Comparison of ENCODE assay signal across 14 cellular contexts in genomic region chr6:90156861-90157260, GRCh38.
DNase-seq lines count a peak whose midpoint lies in the region; ATAC-seq and TF ChIP-seq lines count a peak whose summit lies in the region.
"Had no signal": no experiment of that assay in that cellular context is flagged by ENCODE, and none has a peak within 500 bp of the region (broad histone marks: within the 10 kb centered on the region; RNA-seq: fewer than 3 reads in every experiment).

No MANE protein-coding gene starts in this region.

- CTCF ChIA-PET in activated naive CD4-positive, alpha-beta T cell treated with anti-CD3 and anti-CD28 coated beads, Interleukin-2, amount 10 ng/mL, durations not matched to agents 7 days and 5 days (lab: Charles Lee) = interaction anchor here (0.9 to 2.1 kb wide), 5 partner anchors 7 to 74 kb away, joined by 3 to 7 read pairs (median 3); no protein-coding TSS in a partner anchor
- CTCF ChIA-PET in SK-N-SH (lab: Yijun Ruan, JAX) = interaction anchor here (1.3 to 2.0 kb wide), 2 partner anchors 31 to 61 kb away, joined by 3 to 5 read pairs; no protein-coding TSS in a partner anchor

- peaks cover 34% of the 10 kb centered on the region for H3K4me1 Mint-ChIP-seq in T-helper 1 cell treated with Interleukin-12 subunit alpha and Interleukin-12 subunit beta and Interleukin-4 antibody, amounts not matched to agents 30 μg/mL and 1 μg/mL, for 36 hours (ENCODE audit: low read depth)
- H3K4me1 Mint-ChIP-seq in activated naive CD4-positive, alpha-beta T cell treated with anti-CD3 and anti-CD28 coated beads, Interleukin-2, amount 10 ng/mL, durations not matched to agents 7 days and 5 days = peaks cover 73% of the 10 kb centered on the region
- peaks cover 49 to 91% (median 81%) of the 10 kb centered on the region in 4 donors for H3K4me1 Mint-ChIP-seq in naive thymus-derived CD8-positive, alpha-beta T cell

- H3K27ac ChIP-seq in SK-N-SH (ENCODE audit: low read depth in 2 of 2, low read length in 1 of 2) = no peak overlapping the region; a peak in 1 of 4 replicates
- no peak overlapping the region for H3K27ac ChIP-seq in left lung
- H3K27ac ChIP-seq: BLaER1, GM23248 had no signal

- no peaks in the 10 kb centered on the region for H3K9me3 Mint-ChIP-seq in T-helper 1 cell treated with Interleukin-12 subunit alpha and Interleukin-12 subunit beta and Interleukin-4 antibody, amounts not matched to agents 30 μg/mL and 1 μg/mL, for 36 hours
- H3K9me3 Mint-ChIP-seq in activated naive CD4-positive, alpha-beta T cell treated with anti-CD3 and anti-CD28 coated beads, Interleukin-2, amount 10 ng/mL, durations not matched to agents 7 days and 5 days = no peaks in the 10 kb centered on the region
- H3K9me3 Mint-ChIP-seq in naive thymus-derived CD8-positive, alpha-beta T cell = no peaks in the 10 kb centered on the region
- H3K9me3 Mint-ChIP-seq: mesothelial cell of epicardium had no signal

- H3F3A ChIP-seq in SK-N-SH (replicated peaks; ENCODE audit: insufficient read depth) = no peaks in the 10 kb centered on the region

- H3K4me3 Mint-ChIP-seq in T-helper 1 cell treated with Interleukin-12 subunit alpha and Interleukin-12 subunit beta and Interleukin-4 antibody, amounts not matched to agents 30 μg/mL and 1 μg/mL, for 36 hours = peak overlapping the region; percentile 15
- H3K4me3 Mint-ChIP-seq in activated naive CD4-positive, alpha-beta T cell treated with anti-CD3 and anti-CD28 coated beads, Interleukin-2, amount 10 ng/mL, durations not matched to agents 7 days and 5 days = peak overlapping the region; percentile 9
- H3K4me3 Mint-ChIP-seq in naive thymus-derived CD8-positive, alpha-beta T cell = peak overlapping the region; percentile 42 to 78 (median 71)
- H3K4me3 Mint-ChIP-seq: mesothelial cell of epicardium had no signal

- peaks cover 2% of the 10 kb centered on the region for H3K36me3 Mint-ChIP-seq in T-helper 1 cell treated with Interleukin-12 subunit alpha and Interleukin-12 subunit beta and Interleukin-4 antibody, amounts not matched to agents 30 μg/mL and 1 μg/mL, for 36 hours (ENCODE audit: low read depth)
- peaks cover 15% of the 10 kb centered on the region for H3K36me3 Mint-ChIP-seq in activated naive CD4-positive, alpha-beta T cell treated with anti-CD3 and anti-CD28 coated beads, Interleukin-2, amount 10 ng/mL, durations not matched to agents 7 days and 5 days
- H3K36me3 Mint-ChIP-seq in naive thymus-derived CD8-positive, alpha-beta T cell = peaks cover 0 to 2% (median 1%) of the 10 kb centered on the region in 3 donors
- H3K36me3 Mint-ChIP-seq: mesothelial cell of epicardium had no signal

- H3K4me3 ChIP-seq in SK-N-SH (ENCODE audit: low read depth in 2 of 2, low read length in 1 of 2) (no peak overlapping the region), left lung (no peak overlapping the region)
- H3K4me3 ChIP-seq: BLaER1, GM23248 had no signal

- no peak overlapping the region for H2AFZ ChIP-seq in SK-N-SH (ENCODE audit: low read depth)
- H2AFZ ChIP-seq: GM23248 had no signal

- H3K4me2 ChIP-seq in SK-N-SH = no peak overlapping the region
- H3K4me2 ChIP-seq: BLaER1 had no signal

- TF ChIP-seq EP300 in SK-N-SH (IDR thresholded peaks at IDR 0.05; ENCODE audit: borderline replicate concordance in 1 of 2, low read depth in 1 of 2, low read length in 1 of 2) = no peak

- no peak for TF ChIP-seq CTCF in SK-N-SH (IDR thresholded peaks at IDR 0.05)
- TF ChIP-seq CTCF in left lung (IDR thresholded peaks at IDR 0.05) = no peak

- no peak for TF ChIP-seq RAD21 in SK-N-SH (IDR thresholded peaks at IDR 0.05; ENCODE audit: low read length)

- DNase-seq in HPDE6-E6E7 (ENCODE audit: extremely low spot score) (peak; percentile 64), RKO (ENCODE audit: low spot score) (no peak), SK-N-SH (no peak), left lung (no peak), NCI-H526 treated with DMSO at 0.1 percent for 48 hours (lab: John Stamatoyannopoulos, UW) (no peak)
- DNase-seq in activated naive CD4-positive, alpha-beta T cell treated with anti-CD3 and anti-CD28 coated beads, Interleukin-2, amount 10 ng/mL, durations not matched to agents 7 days and 5 days = peak; percentile 59
- DNase-seq in naive thymus-derived CD8-positive, alpha-beta T cell = peak in 9 of 10 donors; percentile 28 to 74 (median 53)
- DNase-seq: activated CD8-positive, alpha-beta memory T cell treated with anti-CD3 and anti-CD28 coated beads, Interleukin-2, amount 50 U/mL, for 48 hours; GM23248; OCI-M1 had no signal

- intact Hi-C loops in left lung (cut with DNase I) = no loop called here

- H3K9me3 ChIP-seq in SK-N-SH (no peaks in the 10 kb centered on the region), left lung (no peaks in the 10 kb centered on the region)
- H3K9me3 ChIP-seq: BLaER1 had no signal

- POLR2A ChIA-PET in naive thymus-derived CD8-positive, alpha-beta T cell (lab: Charles Lee) = interaction anchor here (0.6 to 2.2 kb wide), 15 partner anchors 9 to 205 kb away, joined by 3 to 7 read pairs (median 4); no protein-coding TSS in a partner anchor
- POLR2A ChIA-PET in SK-N-SH (lab: Yijun Ruan, JAX) = no interaction called here

- no peak overlapping the region for H3K9ac ChIP-seq in SK-N-SH
- H3K9ac ChIP-seq: BLaER1, GM23248 had no signal

- peak overlapping the region; percentile 60 for H3K27ac Mint-ChIP-seq in T-helper 1 cell treated with Interleukin-12 subunit alpha and Interleukin-12 subunit beta and Interleukin-4 antibody, amounts not matched to agents 30 μg/mL and 1 μg/mL, for 36 hours
- peak overlapping the region; percentile 84 for H3K27ac Mint-ChIP-seq in activated naive CD4-positive, alpha-beta T cell treated with anti-CD3 and anti-CD28 coated beads, Interleukin-2, amount 10 ng/mL, durations not matched to agents 7 days and 5 days
- H3K27ac Mint-ChIP-seq in naive thymus-derived CD8-positive, alpha-beta T cell = peak overlapping the region; percentile 89 to 96 (median 94)
- H3K27ac Mint-ChIP-seq: mesothelial cell of epicardium, progenitor cell of endocrine pancreas had no signal

- peak; percentile 96 for ATAC-seq in naive thymus-derived CD8-positive, alpha-beta T cell
- ATAC-seq in left lung = no peak

- peaks cover 0 to 32% of the 10 kb centered on the region in 2 experiments; a peak in 3 of 4 replicates for H3K4me1 ChIP-seq in SK-N-SH (ENCODE audit: control insufficient read depth in 1 of 2, insufficient read depth in 2 of 2, low read depth in 1 of 2, low read length in 1 of 2)
- peaks cover 0 to 12% of the 10 kb centered on the region in 2 donors for H3K4me1 ChIP-seq in left lung
- H3K4me1 ChIP-seq: BLaER1 had no signal

- H3K27me3 Mint-ChIP-seq in T-helper 1 cell treated with Interleukin-12 subunit alpha and Interleukin-12 subunit beta and Interleukin-4 antibody, amounts not matched to agents 30 μg/mL and 1 μg/mL, for 36 hours (ENCODE audit: low read depth) = peaks cover 2% of the 10 kb centered on the region
- no peaks in the 10 kb centered on the region for H3K27me3 Mint-ChIP-seq in activated naive CD4-positive, alpha-beta T cell treated with anti-CD3 and anti-CD28 coated beads, Interleukin-2, amount 10 ng/mL, durations not matched to agents 7 days and 5 days
- H3K27me3 Mint-ChIP-seq in naive thymus-derived CD8-positive, alpha-beta T cell = no peaks in the 10 kb centered on the region

- no peaks in the 10 kb centered on the region for H3K9me2 ChIP-seq in SK-N-SH

- H3K36me3 ChIP-seq in SK-N-SH (replicated peaks in 1 of 2; ENCODE audit: control insufficient read depth in 1 of 2, insufficient read depth in 2 of 2, low read length in 1 of 2) = no peaks in the 10 kb centered on the region
- H3K36me3 ChIP-seq in left lung = no peaks in the 10 kb centered on the region

- H4K20me1 ChIP-seq in SK-N-SH (ENCODE audit: insufficient read depth) = no peaks in the 10 kb centered on the region

- WGBS in SK-N-SH (ENCODE audit: low lambda C conversion rate) = 84% methylated on average over 5 of the region's 5 CpGs

- H3K27me3 ChIP-seq in SK-N-SH (ENCODE audit: insufficient read depth) (no peaks in the 10 kb centered on the region), left lung (no peaks in the 10 kb centered on the region)
- H3K27me3 ChIP-seq: BLaER1 had no signal

- no peaks in the 10 kb centered on the region for H3K79me2 ChIP-seq in SK-N-SH (ENCODE audit: insufficient read depth)

TF ChIP-seq in SK-N-SH, 30 proteins besides CTCF, POLR2A, EP300 and RAD21:
- TF ChIP-seq YY1 (IDR thresholded peaks at IDR 0.05; ENCODE audit: low read depth) = no peak
- TF ChIP-seq TEAD4 (IDR thresholded peaks at IDR 0.05; ENCODE audit: borderline replicate concordance, insufficient read depth) = no peak

Comparison
In these comparisons a context has a peak if more than half of its experiments do, and no peak if none do; other contexts are left out.
1. DNase-seq: peak in HPDE6-E6E7 (single experiment), activated naive CD4-positive, alpha-beta T cell treated with anti-CD3 and anti-CD28 coated beads, Interleukin-2, amount 10 ng/mL, durations not matched to agents 7 days and 5 days (single experiment) and naive thymus-derived CD8-positive, alpha-beta T cell (9 of 10); none in RKO (single experiment), SK-N-SH (single experiment), left lung (0 of 2) and NCI-H526 treated with DMSO at 0.1 percent for 48 hours (single experiment).
2. H3K4me3 Mint-ChIP-seq: peak in every context shown above with its lines; median percentile 71 in naive thymus-derived CD8-positive, alpha-beta T cell; 15 in T-helper 1 cell treated with Interleukin-12 subunit alpha and Interleukin-12 subunit beta and Interleukin-4 antibody, amounts not matched to agents 30 μg/mL and 1 μg/mL, for 36 hours; 9 in activated naive CD4-positive, alpha-beta T cell treated with anti-CD3 and anti-CD28 coated beads, Interleukin-2, amount 10 ng/mL, durations not matched to agents 7 days and 5 days.
3. Peak in every context shown above with its lines, with median percentiles within 50 percentile points of each other: H3K27ac Mint-ChIP-seq.